Comparison of ENCODE assay signal across 8 cellular contexts in the genomic region with DNA sequence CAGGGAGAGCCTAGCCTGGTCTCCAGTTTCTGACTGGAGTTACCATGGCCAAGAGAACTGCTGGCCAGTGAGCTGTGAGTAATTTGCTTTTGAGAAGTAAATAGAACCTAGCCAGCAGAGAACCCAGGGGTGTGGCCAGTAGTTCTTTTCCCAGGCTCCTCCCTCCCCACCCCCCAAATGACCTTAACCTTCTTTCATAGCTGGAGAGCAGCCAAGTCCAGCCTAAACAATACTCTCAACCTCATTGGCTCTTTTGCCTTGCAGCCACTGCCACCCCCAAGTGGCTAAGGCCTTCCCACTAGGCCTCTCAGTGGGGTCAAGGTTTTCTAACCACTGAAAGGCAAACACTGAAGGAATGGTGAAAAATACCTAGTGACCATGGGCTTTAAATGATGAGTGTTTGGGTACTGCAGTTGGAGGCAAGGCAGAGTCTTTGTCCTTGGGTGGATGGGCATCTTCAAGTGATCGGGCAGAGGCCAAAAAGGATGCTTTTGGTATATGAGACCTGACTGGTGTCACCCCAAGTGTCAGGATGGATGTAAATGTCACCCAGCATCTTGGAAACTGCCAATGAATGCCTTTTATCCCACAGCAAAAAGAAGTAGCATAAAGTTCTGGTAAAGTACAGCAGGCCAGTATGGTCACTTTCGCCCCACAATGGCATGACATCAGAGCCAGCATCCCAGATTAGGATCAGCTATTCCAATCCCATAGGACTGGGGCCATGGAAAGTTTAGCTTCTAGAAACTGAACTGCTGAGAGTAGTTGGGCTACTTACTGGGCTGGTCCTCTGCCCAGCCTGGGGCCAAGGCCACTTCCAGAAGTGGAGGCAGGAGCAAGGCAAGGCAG. TPM values are rescaled to one million over a fixed set of nuclear protein-coding genes. Genes with fewer than 3 reads are reported as not detected.
A peak's percentile ranks its signal among the peaks of the same experiment; 100 is the strongest.
DNase-seq lines count a peak whose midpoint lies in the region; ATAC-seq and TF ChIP-seq lines count a peak whose summit lies in the region.

No MANE protein-coding gene starts in this region.

- H3K4me3 ChIP-seq in testis, result no peak overlapping the region

- no peak overlapping the region for H3K4me3 Mint-ChIP-seq in activated CD8-positive, alpha-beta memory T cell treated with anti-CD3 and anti-CD28 coated beads, Interleukin-2, amount 10 ng/mL, durations not matched to agents 7 days and 5 days

- no peak for ATAC-seq in GM18517 (IDR thresholded peaks at IDR 0.05; ENCODE audit: unreplicated experiment)
- no peak for ATAC-seq in activated CD8-positive, alpha-beta memory T cell treated with anti-CD3 and anti-CD28 coated beads, Interleukin-2, amount 10 ng/mL, durations not matched to agents 7 days and 5 days
- no peak for ATAC-seq in GM19328 (IDR thresholded peaks at IDR 0.05; ENCODE audit: unreplicated experiment)

- H3K27ac Mint-ChIP-seq in activated CD8-positive, alpha-beta memory T cell treated with anti-CD3 and anti-CD28 coated beads, Interleukin-2, amount 10 ng/mL, durations not matched to agents 7 days and 5 days, result no peak overlapping the region

- H3K27me3 ChIP-seq in testis, result no peaks in the 10 kb centered on the region

- H3K27me3 Mint-ChIP-seq in activated CD8-positive, alpha-beta memory T cell treated with anti-CD3 and anti-CD28 coated beads, Interleukin-2, amount 10 ng/mL, durations not matched to agents 7 days and 5 days, result peaks cover 2% of the 10 kb centered on the region

- TF ChIP-seq CTCF in testis (IDR thresholded peaks at IDR 0.05), result no peak

- CTCF ChIA-PET in activated CD8-positive, alpha-beta memory T cell treated with anti-CD3 and anti-CD28 coated beads, Interleukin-2, amount 10 ng/mL, durations not matched to agents 7 days and 5 days (lab: Charles Lee), result interaction anchor here (1.0 to 8.8 kb wide), 4 partner anchors 86 to 192 kb away, joined by 3 to 272 read pairs (median 4); no protein-coding TSS in a partner anchor

- H3K36me3 Mint-ChIP-seq in activated CD8-positive, alpha-beta memory T cell treated with anti-CD3 and anti-CD28 coated beads, Interleukin-2, amount 10 ng/mL, durations not matched to agents 7 days and 5 days, result peaks cover 27% of the 10 kb centered on the region

- DNase-seq in DMS153 (lab: John Stamatoyannopoulos, UW) (peak; percentile 85), NCI-H1417 (lab: John Stamatoyannopoulos, UW) (peak; percentile 10 to 86 (median 73)), astrocyte of the hippocampus (ENCODE audit: low read depth, low spot score) (peak; percentile 69), left kidney (ENCODE audit: low read depth, low spot score) (peak; percentile 80), testis (peak; percentile 81)
- DNase-seq in activated CD8-positive, alpha-beta memory T cell treated with anti-CD3 and anti-CD28 coated beads, Interleukin-2, amount 10 ng/mL, durations not matched to agents 7 days and 5 days, result no peak

- peak overlapping the region; percentile 35 to 100 for H3K27ac ChIP-seq in testis

- 69 to 71% methylated on average over 2 of the region's 2 CpGs for WGBS in testis, 2 donors

- H3K4me1 ChIP-seq in testis, result peaks cover 53% of the 10 kb centered on the region

- intact Hi-C loops in testis (cut with DNase I; ENCODE audit: low total_unique reads), result no loop called here

- no peaks in the 10 kb centered on the region for H3K9me3 ChIP-seq in testis

- H3K36me3 ChIP-seq in testis (ENCODE audit: low read depth, missing control alignments), result peaks cover 4% of the 10 kb centered on the region

- H3K4me1 Mint-ChIP-seq in activated CD8-positive, alpha-beta memory T cell treated with anti-CD3 and anti-CD28 coated beads, Interleukin-2, amount 10 ng/mL, durations not matched to agents 7 days and 5 days, result peaks cover 38% of the 10 kb centered on the region

- H3K9me3 Mint-ChIP-seq in activated CD8-positive, alpha-beta memory T cell treated with anti-CD3 and anti-CD28 coated beads, Interleukin-2, amount 10 ng/mL, durations not matched to agents 7 days and 5 days (ENCODE audit: low read depth), result no peaks in the 10 kb centered on the region

- no peak for TF ChIP-seq POLR2A in testis (IDR thresholded peaks at IDR 0.05)

RNA-seq across cellular contexts. Expression of gene PIGV, which starts 3.5 kb away (rescaled TPM):
- 10 to 100 TPM; 47.6 to 52.5 TPM for total RNA-seq in testis
- 101 TPM for polyA plus RNA-seq in testis (ENCODE audit: insufficient read depth, low read depth, low replicate concordance)
- total RNA-seq in activated CD8-positive, alpha-beta memory T cell treated with anti-CD3 and anti-CD28 coated beads, Interleukin-2, amount 10 ng/mL, durations not matched to agents 7 days and 5 days, result 1 to 10 TPM; 8.6 to 9.7 TPM

RNA-seq across cellular contexts. Expression of gene ZDHHC18, which starts 42.2 kb away (rescaled TPM):
- total RNA-seq in testis, result 10 to 100 TPM; 20.6 to 30.7 TPM
- 17.9 TPM for polyA plus RNA-seq in testis (ENCODE audit: insufficient read depth, low read depth, low replicate concordance)
- 10 to 100 TPM; 53.1 to 54.9 TPM for total RNA-seq in activated CD8-positive, alpha-beta memory T cell treated with anti-CD3 and anti-CD28 coated beads, Interleukin-2, amount 10 ng/mL, durations not matched to agents 7 days and 5 days

Comparison
In these comparisons a context has a peak if more than half of its experiments do, and no peak if none do; other contexts are left out.
1. RNA of gene PIGV, which starts 3.5 kb away (total RNA-seq): 47.6 to 52.5 TPM in testis; 8.6 to 9.7 TPM in activated CD8-positive, alpha-beta memory T cell treated with anti-CD3 and anti-CD28 coated beads, Interleukin-2, amount 10 ng/mL, durations not matched to agents 7 days and 5 days; every median in the first group is over 4 times any median in the second.